In genomic region chr1:50208296-50208695, GRCh38 we compare ENCODE assay signal across 20 cellular contexts.
DNase-seq lines count a peak whose midpoint lies in the region; TF ChIP-seq lines count a peak whose summit lies in the region.
"Had no signal": no experiment of that assay in that cellular context is flagged by ENCODE, and none has a peak within 500 bp of the region (broad histone marks: within the 10 kb centered on the region; RNA-seq: fewer than 3 reads in every experiment).

No MANE protein-coding gene starts in this region.

- DNase-seq in BE2C (peak; percentile 51), Daoy (ENCODE audit: low read depth) (peak; percentile 10), RKO (ENCODE audit: low spot score) (peak; percentile 12), fibroblast of mammary gland (ENCODE audit: low read depth) (peak; percentile 45), DMS 273 (lab: John Stamatoyannopoulos, UW; ENCODE audit: unreplicated experiment) (no peak), mesothelial cell of epicardium (ENCODE audit: low spot score in 2 of 2, unreplicated experiment in 2 of 2) (no peak)
- DNase-seq in activated CD4-positive, alpha-beta T cell treated with anti-CD3 and anti-CD28 coated beads, Interleukin-2, amount 10 ng/mL, durations not matched to agents 7 days and 5 days = no peak
- DNase-seq: CD8-positive, alpha-beta T cell; DMS153; EL; GF-D8; Karpas-422; MM.1S; NCI-H1048; NCI-H1417 treated with DMSO at 0.1 percent for 48 hours; NCI-H1930; NCI-H345; RPMI8226; SHP77 had no signal

- H3K4me1 Mint-ChIP-seq in mesothelial cell of epicardium = no peaks in the 10 kb centered on the region
- no peaks in the 10 kb centered on the region for H3K4me1 Mint-ChIP-seq in activated CD4-positive, alpha-beta T cell treated with anti-CD3 and anti-CD28 coated beads, Interleukin-2, amount 10 ng/mL, durations not matched to agents 7 days and 5 days

- no peaks in the 10 kb centered on the region for H3K27me3 ChIP-seq in BE2C
- H3K27me3 ChIP-seq: BLaER1 treated with 17β-estradiol and CSF1 and Interleukin-3, amounts not matched to agents 10 nM and 100 nM had no signal

- TF ChIP-seq CTCF in BE2C (IDR thresholded peaks at IDR 0.05; ENCODE audit: low read depth, low read length) (no peak), fibroblast of mammary gland (conservative IDR thresholded peaks at IDR 0.05; ENCODE audit: control insufficient read depth, insufficient read depth, low read depth, low read length) (no peak), mesothelial cell of epicardium (IDR thresholded peaks at IDR 0.05; ENCODE audit: unreplicated experiment) (no peak)

- peaks cover 10% of the 10 kb centered on the region for H3K9me3 Mint-ChIP-seq in mesothelial cell of epicardium
- no peaks in the 10 kb centered on the region for H3K9me3 Mint-ChIP-seq in activated CD4-positive, alpha-beta T cell treated with anti-CD3 and anti-CD28 coated beads, Interleukin-2, amount 10 ng/mL, durations not matched to agents 7 days and 5 days
- H3K9me3 Mint-ChIP-seq: CD8-positive, alpha-beta T cell had no signal

- no peaks in the 10 kb centered on the region for H3K27me3 Mint-ChIP-seq in mesothelial cell of epicardium (ENCODE audit: low read depth)
- H3K27me3 Mint-ChIP-seq in activated CD4-positive, alpha-beta T cell treated with anti-CD3 and anti-CD28 coated beads, Interleukin-2, amount 10 ng/mL, durations not matched to agents 7 days and 5 days = no peaks in the 10 kb centered on the region

- no peaks in the 10 kb centered on the region for H3K9me3 ChIP-seq in BE2C

- no peak overlapping the region for H3K27ac Mint-ChIP-seq in mesothelial cell of epicardium
- H3K27ac Mint-ChIP-seq in activated CD4-positive, alpha-beta T cell treated with anti-CD3 and anti-CD28 coated beads, Interleukin-2, amount 10 ng/mL, durations not matched to agents 7 days and 5 days = no peak overlapping the region
- H3K27ac Mint-ChIP-seq: CD8-positive, alpha-beta T cell had no signal

- H3K36me3 Mint-ChIP-seq in mesothelial cell of epicardium = no peaks in the 10 kb centered on the region
- H3K36me3 Mint-ChIP-seq in activated CD4-positive, alpha-beta T cell treated with anti-CD3 and anti-CD28 coated beads, Interleukin-2, amount 10 ng/mL, durations not matched to agents 7 days and 5 days (ENCODE audit: low read depth) = no peaks in the 10 kb centered on the region
- H3K36me3 Mint-ChIP-seq: CD8-positive, alpha-beta T cell had no signal

- H3K36me3 ChIP-seq in BE2C = no peaks in the 10 kb centered on the region
- H3K36me3 ChIP-seq: BLaER1 treated with 17β-estradiol and CSF1 and Interleukin-3, amounts not matched to agents 10 nM and 100 nM had no signal

- POLR2A ChIA-PET in activated CD4-positive, alpha-beta T cell treated with anti-CD3 and anti-CD28 coated beads, Interleukin-2, amount 10 ng/mL, durations not matched to agents 7 days and 5 days (lab: Charles Lee) = no interaction called here

- H3K4me1 ChIP-seq in BE2C = peaks cover 9% of the 10 kb centered on the region

- H3K4me3 ChIP-seq in BE2C (ENCODE audit: low read depth, low read length) = no peak overlapping the region
- H3K4me3 ChIP-seq in fibroblast of mammary gland (ENCODE audit: control insufficient read depth, low read depth, low read length) = no peak overlapping the region
- H3K4me3 ChIP-seq: BLaER1 treated with 17β-estradiol and CSF1 and Interleukin-3, amounts not matched to agents 10 nM and 100 nM had no signal

- CTCF ChIA-PET in activated CD4-positive, alpha-beta T cell treated with anti-CD3 and anti-CD28 coated beads, Interleukin-2, amount 10 ng/mL, durations not matched to agents 7 days and 5 days (lab: Charles Lee) = no interaction called here

- no peak overlapping the region for H3K4me3 Mint-ChIP-seq in mesothelial cell of epicardium
- H3K4me3 Mint-ChIP-seq in activated CD4-positive, alpha-beta T cell treated with anti-CD3 and anti-CD28 coated beads, Interleukin-2, amount 10 ng/mL, durations not matched to agents 7 days and 5 days = no peak overlapping the region
- H3K4me3 Mint-ChIP-seq: CD8-positive, alpha-beta T cell had no signal

Comparison
In these comparisons a context has a peak if more than half of its experiments do, and no peak if none do; other contexts are left out.
1. DNase-seq: peak in BE2C (single experiment), Daoy (single experiment), RKO (single experiment) and fibroblast of mammary gland (single experiment); none in DMS 273 (single experiment), mesothelial cell of epicardium (0 of 2) and activated CD4-positive, alpha-beta T cell treated with anti-CD3 and anti-CD28 coated beads, Interleukin-2, amount 10 ng/mL, durations not matched to agents 7 days and 5 days (single experiment).